Comparison of ENCODE assay signal across 1 cellular context in genomic region chr2:593354-594026, GRCh38.
TF ChIP-seq lines count a peak whose summit lies in the region.

No MANE protein-coding gene starts in this region.

TF ChIP-seq in HepG2, 621 proteins besides CTCF, POLR2A, EP300 and RAD21 (continued from another document):
- TF ChIP-seq ZBTB39 (CRISPR knock-in tag; IDR thresholded peaks at IDR 0.05) = no peak
- TF ChIP-seq PHF5A (CRISPR knock-in tag; IDR thresholded peaks at IDR 0.05; ENCODE audit: low read depth, unreplicated experiment) = no peak
- no peak for TF ChIP-seq TFAP4 (IDR thresholded peaks at IDR 0.05; ENCODE audit: borderline replicate concordance, low read depth)
- TF ChIP-seq ZBTB14 (CRISPR knock-in tag; IDR thresholded peaks at IDR 0.05) = no peak
- no peak for TF ChIP-seq GZF1 (CRISPR knock-in tag; IDR thresholded peaks at IDR 0.05)
- no peak for TF ChIP-seq ZNF572 (CRISPR knock-in tag; IDR thresholded peaks at IDR 0.05)
- no peak for TF ChIP-seq IRF2 (CRISPR knock-in tag; IDR thresholded peaks at IDR 0.05)
